In the genomic region with DNA sequence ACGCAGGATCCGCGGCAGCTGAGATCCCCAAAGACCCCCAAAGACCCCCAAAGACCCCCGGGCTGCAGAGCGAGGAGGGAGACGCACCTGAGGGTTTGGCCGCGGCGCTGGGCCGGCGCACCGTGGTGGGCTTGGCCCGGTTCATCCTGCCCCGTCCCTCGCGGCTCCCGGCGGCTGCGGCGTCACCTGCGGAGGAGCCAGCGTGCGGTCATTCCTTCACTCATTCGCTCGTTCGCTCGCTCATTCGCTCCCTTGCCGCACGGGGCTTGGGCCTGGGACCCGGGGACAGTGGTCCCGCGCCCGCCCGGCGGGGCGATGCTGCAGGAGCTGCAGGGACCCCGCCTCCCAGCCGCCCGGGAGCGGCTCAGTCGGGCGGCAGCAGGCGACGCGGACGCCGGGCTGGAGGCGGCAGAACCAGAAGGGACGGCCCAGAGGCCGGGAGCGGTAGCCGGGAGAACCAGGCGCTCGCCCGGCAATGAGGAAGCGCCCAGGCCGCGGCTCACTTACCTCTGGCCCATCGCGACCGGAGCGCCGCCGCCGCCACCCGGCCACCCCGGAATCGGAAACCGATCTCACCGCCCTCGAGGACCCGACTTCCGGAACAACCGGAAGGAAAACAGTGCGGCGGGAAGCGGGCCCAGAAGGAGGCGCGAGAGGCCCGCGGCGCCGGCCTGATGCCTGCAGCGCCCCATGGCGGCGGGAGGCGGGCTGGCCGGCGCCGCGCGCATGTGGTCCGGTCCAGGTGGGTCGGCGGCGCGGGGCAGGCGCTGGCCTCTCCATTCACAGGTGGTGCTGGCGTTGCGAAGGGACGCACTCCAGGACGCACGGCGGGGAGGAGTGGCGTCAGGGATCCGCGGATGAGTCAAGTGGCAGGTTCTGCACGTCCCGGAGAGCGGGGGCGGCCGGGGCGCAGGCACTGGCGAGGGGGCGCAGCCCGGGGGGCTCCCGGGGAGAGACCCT, we compare ENCODE assay signal across 8 cellular contexts. TPM values are rescaled to one million over a fixed set of nuclear protein-coding genes. Genes with fewer than 3 reads are reported as not detected.
DNase-seq lines count a peak whose midpoint lies in the region; ATAC-seq and TF ChIP-seq lines count a peak whose summit lies in the region.

A gene with protein sequence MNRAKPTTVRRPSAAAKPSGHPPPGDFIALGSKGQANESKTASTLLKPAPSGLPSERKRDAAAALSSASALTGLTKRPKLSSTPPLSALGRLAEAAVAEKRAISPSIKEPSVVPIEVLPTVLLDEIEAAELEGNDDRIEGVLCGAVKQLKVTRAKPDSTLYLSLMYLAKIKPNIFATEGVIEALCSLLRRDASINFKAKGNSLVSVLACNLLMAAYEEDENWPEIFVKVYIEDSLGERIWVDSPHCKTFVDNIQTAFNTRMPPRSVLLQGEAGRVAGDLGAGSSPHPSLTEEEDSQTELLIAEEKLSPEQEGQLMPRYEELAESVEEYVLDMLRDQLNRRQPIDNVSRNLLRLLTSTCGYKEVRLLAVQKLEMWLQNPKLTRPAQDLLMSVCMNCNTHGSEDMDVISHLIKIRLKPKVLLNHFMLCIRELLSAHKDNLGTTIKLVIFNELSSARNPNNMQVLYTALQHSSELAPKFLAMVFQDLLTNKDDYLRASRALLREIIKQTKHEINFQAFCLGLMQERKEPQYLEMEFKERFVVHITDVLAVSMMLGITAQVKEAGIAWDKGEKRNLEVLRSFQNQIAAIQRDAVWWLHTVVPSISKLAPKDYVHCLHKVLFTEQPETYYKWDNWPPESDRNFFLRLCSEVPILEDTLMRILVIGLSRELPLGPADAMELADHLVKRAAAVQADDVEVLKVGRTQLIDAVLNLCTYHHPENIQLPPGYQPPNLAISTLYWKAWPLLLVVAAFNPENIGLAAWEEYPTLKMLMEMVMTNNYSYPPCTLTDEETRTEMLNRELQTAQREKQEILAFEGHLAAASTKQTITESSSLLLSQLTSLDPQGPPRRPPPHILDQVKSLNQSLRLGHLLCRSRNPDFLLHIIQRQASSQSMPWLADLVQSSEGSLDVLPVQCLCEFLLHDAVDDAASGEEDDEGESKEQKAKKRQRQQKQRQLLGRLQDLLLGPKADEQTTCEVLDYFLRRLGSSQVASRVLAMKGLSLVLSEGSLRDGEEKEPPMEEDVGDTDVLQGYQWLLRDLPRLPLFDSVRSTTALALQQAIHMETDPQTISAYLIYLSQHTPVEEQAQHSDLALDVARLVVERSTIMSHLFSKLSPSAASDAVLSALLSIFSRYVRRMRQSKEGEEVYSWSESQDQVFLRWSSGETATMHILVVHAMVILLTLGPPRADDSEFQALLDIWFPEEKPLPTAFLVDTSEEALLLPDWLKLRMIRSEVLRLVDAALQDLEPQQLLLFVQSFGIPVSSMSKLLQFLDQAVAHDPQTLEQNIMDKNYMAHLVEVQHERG (N-terminal part only) (minus strand): TSS at position 574 of the 960 bp plus-strand sequence. CDS start 429 bp downstream, at position 145.

- ATAC-seq in GM21786 (IDR thresholded peaks at IDR 0.05; ENCODE audit: unreplicated experiment): peak; percentile 74
- peak; percentile 91 for ATAC-seq in activated T-helper 17 cell treated with anti-CD3 and anti-CD28 coated beads, Interleukin-2, amount 50 U/mL, for 72 hours (replicated peaks)
- ATAC-seq in natural killer cell treated with Interleukin-12 subunit alpha and Interleukin-12 subunit beta and Interleukin-15 and Interleukin-18, amount 100 ng/mL, for 72 hours: peak; percentile 97
- ATAC-seq in stimulated activated naive CD8-positive, alpha-beta T cell treated with anti-CD3 and anti-CD28 coated beads, Interleukin-15, Interleukin-2, amounts not matched to agents 100 U/mL and 50 U/mL, for 24 hours: peak; percentile 94

- H3F3A ChIP-seq in DOHH2 (ENCODE audit: control insufficient read depth, insufficient read depth): peaks cover 33% of the 10 kb centered on the region

- H3K4me1 Mint-ChIP-seq in activated T-helper 17 cell treated with anti-CD3 and anti-CD28 coated beads, Interleukin-2, amount 50 U/mL, for 72 hours: peaks cover 15% of the 10 kb centered on the region
- H3K4me1 Mint-ChIP-seq in natural killer cell treated with Interleukin-12 subunit alpha and Interleukin-12 subunit beta and Interleukin-15 and Interleukin-18, amount 100 ng/mL, for 72 hours (ENCODE audit: low read depth in 2 of 2): peaks cover 18 to 34% of the 10 kb centered on the region in 2 donors

- H3K4me3 Mint-ChIP-seq in activated T-helper 17 cell treated with anti-CD3 and anti-CD28 coated beads, Interleukin-2, amount 50 U/mL, for 72 hours: peak within 1 kb of the TSS; percentile 82
- peak within 1 kb of the TSS; percentile 91 for H3K4me3 Mint-ChIP-seq in natural killer cell treated with Interleukin-12 subunit alpha and Interleukin-12 subunit beta and Interleukin-15 and Interleukin-18, amount 100 ng/mL, for 72 hours

- peak within 1 kb of the TSS; percentile 100 for H3K4me2 ChIP-seq in DOHH2 (ENCODE audit: low read length)

- peaks cover 4% of the 10 kb centered on the region for H3K27me3 Mint-ChIP-seq in activated T-helper 17 cell treated with anti-CD3 and anti-CD28 coated beads, Interleukin-2, amount 50 U/mL, for 72 hours
- H3K27me3 Mint-ChIP-seq in natural killer cell treated with Interleukin-12 subunit alpha and Interleukin-12 subunit beta and Interleukin-15 and Interleukin-18, amount 100 ng/mL, for 72 hours: peaks cover 6 to 10% of the 10 kb centered on the region in 2 donors

- peaks cover 25% of the 10 kb centered on the region; the same call in 1 of the 2 replicates for H4K20me1 ChIP-seq in DOHH2 (ENCODE audit: control insufficient read depth, insufficient read depth, low read depth, low read length)

- peak; percentile 95 for TF ChIP-seq CTCF in DOHH2 (IDR thresholded peaks at IDR 0.05; ENCODE audit: low read depth, low read length, poor library complexity, severe bottlenecking)
- peak; percentile 34 for TF ChIP-seq CTCF in fibroblast of pulmonary artery (IDR thresholded peaks at IDR 0.05; ENCODE audit: low read length, missing control alignments)

- no peaks in the 10 kb centered on the region for H3K27me3 ChIP-seq in DOHH2 (ENCODE audit: control insufficient read depth, low read length)

- H3K79me2 ChIP-seq in DOHH2 (ENCODE audit: control insufficient read depth, low read length): peaks cover 49% of the 10 kb centered on the region

- H3K4me1 ChIP-seq in DOHH2 (ENCODE audit: control insufficient read depth, low read length): peaks cover 58% of the 10 kb centered on the region

- H3K9me2 ChIP-seq in DOHH2 (replicated peaks; ENCODE audit: control insufficient read depth, low read length): no peaks in the 10 kb centered on the region

- peak within 1 kb of the TSS; percentile 96 for H3K27ac ChIP-seq in DOHH2 (ENCODE audit: low read depth, low read length)

- H3K27ac Mint-ChIP-seq in activated T-helper 17 cell treated with anti-CD3 and anti-CD28 coated beads, Interleukin-2, amount 50 U/mL, for 72 hours: peak within 1 kb of the TSS; percentile 77
- peak within 1 kb of the TSS; percentile 78 to 84 for H3K27ac Mint-ChIP-seq in natural killer cell treated with Interleukin-12 subunit alpha and Interleukin-12 subunit beta and Interleukin-15 and Interleukin-18, amount 100 ng/mL, for 72 hours

- H3K9me3 Mint-ChIP-seq in activated T-helper 17 cell treated with anti-CD3 and anti-CD28 coated beads, Interleukin-2, amount 50 U/mL, for 72 hours: no peaks in the 10 kb centered on the region
- H3K9me3 Mint-ChIP-seq in natural killer cell treated with Interleukin-12 subunit alpha and Interleukin-12 subunit beta and Interleukin-15 and Interleukin-18, amount 100 ng/mL, for 72 hours: no peaks in the 10 kb centered on the region

- peak within 1 kb of the TSS; percentile 92 for H3K4me3 ChIP-seq in DOHH2 (ENCODE audit: low read length)
- H3K4me3 ChIP-seq in fibroblast of pulmonary artery (replicated peaks; ENCODE audit: low read depth, low read length): peak within 1 kb of the TSS; percentile 79

- peaks cover 43% of the 10 kb centered on the region for H3K36me3 Mint-ChIP-seq in activated T-helper 17 cell treated with anti-CD3 and anti-CD28 coated beads, Interleukin-2, amount 50 U/mL, for 72 hours (ENCODE audit: low read depth)
- peaks cover 6% of the 10 kb centered on the region for H3K36me3 Mint-ChIP-seq in natural killer cell treated with Interleukin-12 subunit alpha and Interleukin-12 subunit beta and Interleukin-15 and Interleukin-18, amount 100 ng/mL, for 72 hours

- H3K9me3 ChIP-seq in DOHH2 (ENCODE audit: control insufficient read depth, insufficient read depth, low read length): no peaks in the 10 kb centered on the region

- DNase-seq in Kasumi-1 (lab: John Stamatoyannopoulos, UW) (peak; percentile 71 to 75), RPMI8226 (peak; percentile 98), fibroblast of pulmonary artery (ENCODE audit: low read depth) (peak; percentile 91)
- DNase-seq in natural killer cell treated with Interleukin-12 subunit alpha and Interleukin-12 subunit beta and Interleukin-15 and Interleukin-18, amount 100 ng/mL, for 72 hours (ENCODE audit: low spot score): peak; percentile 93
- DNase-seq in stimulated activated naive CD8-positive, alpha-beta T cell treated with anti-CD3 and anti-CD28 coated beads, Interleukin-15, Interleukin-2, amounts not matched to agents 100 U/mL and 50 U/mL, for 24 hours: peak; percentile 92

- peaks cover 51% of the 10 kb centered on the region for H3K36me3 ChIP-seq in DOHH2 (ENCODE audit: control insufficient read depth, low read length)

RNA-seq across cellular contexts. Expression of the gene that starts here (rescaled TPM):
- 100 to 1,000 TPM; 116 to 147 TPM for total RNA-seq in activated T-helper 17 cell treated with anti-CD3 and anti-CD28 coated beads, Interleukin-2, amount 50 U/mL, for 72 hours
- total RNA-seq in natural killer cell treated with Interleukin-12 subunit alpha and Interleukin-12 subunit beta and Interleukin-15 and Interleukin-18, amount 100 ng/mL, for 72 hours: 100 to 1,000 TPM in 1 of 2 donors, 10 to 100 TPM in 1; 79.0 to 153 TPM

Comparison
In these comparisons a context has a peak if more than half of its experiments do, and no peak if none do; other contexts are left out.
1. Peak in every context shown above with its lines: DNase-seq, ATAC-seq, H3K4me3 ChIP-seq and H3K27ac ChIP-seq.